ENCODE assay signal across 9 cellular contexts in the genomic region with DNA sequence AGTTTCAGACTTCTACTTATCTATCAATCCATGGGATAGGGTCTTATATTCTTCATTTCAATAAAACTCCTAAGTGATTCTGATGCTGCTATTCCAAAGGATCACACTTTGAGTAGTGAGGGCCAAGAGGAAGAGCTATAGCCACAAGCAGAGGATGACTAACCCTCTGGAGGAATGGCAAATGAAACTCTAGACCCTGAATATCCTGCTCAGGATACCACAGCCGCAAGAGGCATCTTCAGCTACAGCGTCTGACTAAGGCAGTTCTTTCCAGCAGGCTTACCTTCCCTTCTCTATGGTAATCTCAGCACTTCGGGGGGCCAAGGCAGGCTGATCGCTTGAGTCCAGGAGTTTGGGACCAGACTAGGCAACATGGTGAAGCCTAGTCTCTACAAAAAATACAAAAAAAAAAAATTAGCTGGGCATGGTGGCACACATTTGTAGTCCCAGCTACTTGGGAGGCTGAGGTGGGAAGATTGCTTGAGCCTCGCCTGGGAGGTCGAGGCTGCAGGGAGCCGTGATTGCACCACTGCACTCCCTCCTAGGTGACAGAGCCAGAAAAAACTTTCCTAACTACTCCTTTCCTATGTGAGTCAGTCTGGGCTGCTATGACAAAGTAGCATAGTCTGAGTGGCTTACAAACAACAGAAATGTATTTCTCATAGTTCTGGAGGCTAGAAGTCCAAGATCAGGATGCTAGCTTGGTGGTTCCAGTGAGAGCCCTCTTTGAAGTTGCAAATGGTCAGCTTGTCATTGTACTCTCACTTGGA.
DNase-seq lines count a peak whose midpoint lies in the region; ATAC-seq and TF ChIP-seq lines count a peak whose summit lies in the region.
"Had no signal": no experiment of that assay in that cellular context is flagged by ENCODE, and none has a peak within 500 bp of the region (broad histone marks: within the 10 kb centered on the region; RNA-seq: fewer than 3 reads in every experiment).

No MANE protein-coding gene starts in this region.

- H3K27me3 Mint-ChIP-seq in HFFc6 (ENCODE audit: insufficient read depth) (no peaks in the 10 kb centered on the region; the same call in 1 of the 2 replicates), endodermal cell (ENCODE audit: insufficient read depth) (no peaks in the 10 kb centered on the region)

- no peaks in the 10 kb centered on the region for H3K9me2 ChIP-seq in SK-N-SH

- peak overlapping the region; percentile 99 for H3K27ac Mint-ChIP-seq in HFFc6
- no peak overlapping the region for H3K27ac Mint-ChIP-seq in endodermal cell
- H3K27ac Mint-ChIP-seq: neural progenitor cell had no signal

- H3F3A ChIP-seq in SK-N-SH (replicated peaks; ENCODE audit: insufficient read depth): peaks cover 37% of the 10 kb centered on the region

- H3K4me1 Mint-ChIP-seq in HFFc6 (ENCODE audit: low read depth) (peaks cover 96% of the 10 kb centered on the region), endodermal cell (peaks cover 18% of the 10 kb centered on the region)

- no peaks in the 10 kb centered on the region; the same call in 1 of the 2 replicates for H3K36me3 Mint-ChIP-seq in HFFc6 (ENCODE audit: low read depth)
- H3K36me3 Mint-ChIP-seq in endodermal cell (ENCODE audit: low read depth): no peaks in the 10 kb centered on the region
- H3K36me3 Mint-ChIP-seq: neural progenitor cell had no signal

- POLR2A ChIA-PET in SK-N-SH (lab: Yijun Ruan, JAX): no interaction called here

- 23% methylated on average over 7 of the region's 7 CpGs for WGBS in SK-N-SH (ENCODE audit: low lambda C conversion rate)
- WGBS in spleen, 5 donors: 80 to 94% (median 87%) methylated on average over 7 of the region's 7 CpGs
- 75 to 86% methylated on average over 3 to 7 of the region's 7 CpGs for WGBS in endodermal cell (ENCODE audit: insufficient coverage in 1 of 2, insufficient read length in 1 of 2), 2 experiments

- peak overlapping the region; percentile 73 for H3K4me2 ChIP-seq in SK-N-SH
- H3K4me2 ChIP-seq: neural progenitor cell had no signal

- no peak for TF ChIP-seq RAD21 in SK-N-SH (IDR thresholded peaks at IDR 0.05; ENCODE audit: low read length)

- no peaks in the 10 kb centered on the region for H4K20me1 ChIP-seq in SK-N-SH (ENCODE audit: insufficient read depth)

- no peaks in the 10 kb centered on the region for H3K79me2 ChIP-seq in SK-N-SH (ENCODE audit: insufficient read depth)

- peak overlapping the region; percentile 66 for H2AFZ ChIP-seq in SK-N-SH (ENCODE audit: low read depth)
- H2AFZ ChIP-seq: neural progenitor cell had no signal

- peak; percentile 3; the same call in 1 of the 2 replicates for TF ChIP-seq CTCF in HFFc6 (IDR thresholded peaks at IDR 0.05)
- TF ChIP-seq CTCF in SK-N-SH (IDR thresholded peaks at IDR 0.05): peak; percentile 26; the same call in 1 of the 2 replicates
- TF ChIP-seq CTCF in foreskin fibroblast (IDR thresholded peaks at IDR 0.05; ENCODE audit: low read depth, low read length): no peak
- no peak for TF ChIP-seq CTCF in spleen (IDR thresholded peaks at IDR 0.05 in 8 of 11, conservative IDR thresholded peaks at IDR 0.05 in 3 of 11)
- no peak for TF ChIP-seq CTCF in upper lobe of right lung (IDR thresholded peaks at IDR 0.05)
- TF ChIP-seq CTCF in endodermal cell (conservative IDR thresholded peaks at IDR 0.05): no peak

- peak; percentile 90 for DNase-seq in HFFc6
- DNase-seq in SK-N-SH: peak; percentile 1
- DNase-seq in foreskin fibroblast: peak; percentile 92 to 94
- DNase-seq in spleen: no peak
- DNase-seq in upper lobe of right lung: no peak
- no peak for DNase-seq in endodermal cell
- DNase-seq: NCI-H1092 treated with DMSO at 0.1 percent for 48 hours had no signal

- H3K27me3 ChIP-seq in SK-N-SH (ENCODE audit: insufficient read depth): no peaks in the 10 kb centered on the region
- peaks cover 0 to 14% (median 0%) of the 10 kb centered on the region in 7 donors for H3K27me3 ChIP-seq in spleen (replicated peaks in 1 of 7)
- no peaks in the 10 kb centered on the region for H3K27me3 ChIP-seq in upper lobe of right lung
- no peaks in the 10 kb centered on the region for H3K27me3 ChIP-seq in endodermal cell (ENCODE audit: control insufficient read depth, insufficient read depth, low read length, poor library complexity, severe bottlenecking)
- H3K27me3 ChIP-seq: neural progenitor cell had no signal

- H3K36me3 ChIP-seq in SK-N-SH (replicated peaks in 1 of 2; ENCODE audit: control insufficient read depth in 1 of 2, insufficient read depth in 2 of 2, low read length in 1 of 2) (no peaks in the 10 kb centered on the region), spleen (no peaks in the 10 kb centered on the region), upper lobe of right lung (no peaks in the 10 kb centered on the region), endodermal cell (ENCODE audit: control insufficient read depth, insufficient read depth, low read length) (no peaks in the 10 kb centered on the region)
- H3K36me3 ChIP-seq: neural progenitor cell had no signal

- H3K4me3 ChIP-seq in SK-N-SH (ENCODE audit: low read depth in 2 of 2, low read length in 1 of 2): peak overlapping the region in 1 of 2 experiments; percentile 35; a peak in 1 of 4 replicates
- no peak overlapping the region for H3K4me3 ChIP-seq in foreskin fibroblast (ENCODE audit: low read depth in 1 of 2, low read length in 2 of 2)
- no peak overlapping the region for H3K4me3 ChIP-seq in spleen
- H3K4me3 ChIP-seq in upper lobe of right lung: no peak overlapping the region
- H3K4me3 ChIP-seq in endodermal cell (ENCODE audit: low read length): no peak overlapping the region
- H3K4me3 ChIP-seq: neural progenitor cell had no signal

- TF ChIP-seq EP300 in SK-N-SH (IDR thresholded peaks at IDR 0.05; ENCODE audit: borderline replicate concordance in 1 of 2, low read depth in 1 of 2, low read length in 1 of 2): peak in 1 of 2 experiments; percentile 75; a peak in 1 of 4 replicates

- intact Hi-C loops in spleen (cut with DNase I; ENCODE audit: low total_unique reads): no loop called here
- intact Hi-C loops in upper lobe of right lung (cut with DNase I): no loop called here

- H3K9ac ChIP-seq in SK-N-SH: peak overlapping the region; percentile 79; the same call in 1 of the 2 replicates
- H3K9ac ChIP-seq in endodermal cell (ENCODE audit: extremely low read depth, low read length, poor library complexity, severe bottlenecking): no peak overlapping the region
- H3K9ac ChIP-seq: neural progenitor cell had no signal

- ATAC-seq in upper lobe of right lung: no peak
- no peak for ATAC-seq in HG03442 (IDR thresholded peaks at IDR 0.05; ENCODE audit: unreplicated experiment)

- H3K27ac ChIP-seq in SK-N-SH (ENCODE audit: low read depth in 2 of 2, low read length in 1 of 2) (peak overlapping the region in 1 of 2 experiments; percentile 95; a peak in 2 of 4 replicates), spleen (peak overlapping the region in 5 of 8 donors; percentile 1 to 60 (median 36)), upper lobe of right lung (no peak overlapping the region), endodermal cell (ENCODE audit: low read depth, low read length) (no peak overlapping the region)
- H3K27ac ChIP-seq: neural progenitor cell had no signal

- H3K9me3 ChIP-seq in SK-N-SH: no peaks in the 10 kb centered on the region
- no peaks in the 10 kb centered on the region for H3K9me3 ChIP-seq in spleen
- H3K9me3 ChIP-seq in upper lobe of right lung: no peaks in the 10 kb centered on the region
- H3K9me3 ChIP-seq in endodermal cell (ENCODE audit: control insufficient read depth, low read length): no peaks in the 10 kb centered on the region

- H3K4me3 Mint-ChIP-seq in HFFc6: peak overlapping the region; percentile 86
- H3K4me3 Mint-ChIP-seq in endodermal cell: no peak overlapping the region
- H3K4me3 Mint-ChIP-seq: neural progenitor cell had no signal

- H3K4me1 ChIP-seq in SK-N-SH (ENCODE audit: control insufficient read depth in 1 of 2, insufficient read depth in 2 of 2, low read depth in 1 of 2, low read length in 1 of 2): peaks cover 0 to 40% of the 10 kb centered on the region in 2 experiments; a peak in 3 of 4 replicates
- peaks cover 11 to 17% (median 15%) of the 10 kb centered on the region in 6 donors for H3K4me1 ChIP-seq in spleen
- H3K4me1 ChIP-seq in upper lobe of right lung: no peaks in the 10 kb centered on the region
- peaks cover 10% of the 10 kb centered on the region for H3K4me1 ChIP-seq in endodermal cell (ENCODE audit: control insufficient read depth, insufficient read depth, low read length)

- no peak for TF ChIP-seq POLR2A in spleen (IDR thresholded peaks at IDR 0.05)

- H3K9me3 Mint-ChIP-seq in HFFc6 (no peaks in the 10 kb centered on the region), endodermal cell (no peaks in the 10 kb centered on the region)

- CTCF ChIA-PET in SK-N-SH (lab: Yijun Ruan, JAX): no interaction called here

TF ChIP-seq in SK-N-SH, 30 proteins besides CTCF, POLR2A, EP300 and RAD21 (continues in another document):
- peak; percentile 79 for TF ChIP-seq FOSL2 (IDR thresholded peaks at IDR 0.05; ENCODE audit: borderline replicate concordance, low read depth)
- TF ChIP-seq SIN3A (IDR thresholded peaks at IDR 0.05; ENCODE audit: borderline replicate concordance, low read depth, low read length): no peak
- TF ChIP-seq YY1 (IDR thresholded peaks at IDR 0.05; ENCODE audit: low read depth): no peak
- TF ChIP-seq, protein P1, sequence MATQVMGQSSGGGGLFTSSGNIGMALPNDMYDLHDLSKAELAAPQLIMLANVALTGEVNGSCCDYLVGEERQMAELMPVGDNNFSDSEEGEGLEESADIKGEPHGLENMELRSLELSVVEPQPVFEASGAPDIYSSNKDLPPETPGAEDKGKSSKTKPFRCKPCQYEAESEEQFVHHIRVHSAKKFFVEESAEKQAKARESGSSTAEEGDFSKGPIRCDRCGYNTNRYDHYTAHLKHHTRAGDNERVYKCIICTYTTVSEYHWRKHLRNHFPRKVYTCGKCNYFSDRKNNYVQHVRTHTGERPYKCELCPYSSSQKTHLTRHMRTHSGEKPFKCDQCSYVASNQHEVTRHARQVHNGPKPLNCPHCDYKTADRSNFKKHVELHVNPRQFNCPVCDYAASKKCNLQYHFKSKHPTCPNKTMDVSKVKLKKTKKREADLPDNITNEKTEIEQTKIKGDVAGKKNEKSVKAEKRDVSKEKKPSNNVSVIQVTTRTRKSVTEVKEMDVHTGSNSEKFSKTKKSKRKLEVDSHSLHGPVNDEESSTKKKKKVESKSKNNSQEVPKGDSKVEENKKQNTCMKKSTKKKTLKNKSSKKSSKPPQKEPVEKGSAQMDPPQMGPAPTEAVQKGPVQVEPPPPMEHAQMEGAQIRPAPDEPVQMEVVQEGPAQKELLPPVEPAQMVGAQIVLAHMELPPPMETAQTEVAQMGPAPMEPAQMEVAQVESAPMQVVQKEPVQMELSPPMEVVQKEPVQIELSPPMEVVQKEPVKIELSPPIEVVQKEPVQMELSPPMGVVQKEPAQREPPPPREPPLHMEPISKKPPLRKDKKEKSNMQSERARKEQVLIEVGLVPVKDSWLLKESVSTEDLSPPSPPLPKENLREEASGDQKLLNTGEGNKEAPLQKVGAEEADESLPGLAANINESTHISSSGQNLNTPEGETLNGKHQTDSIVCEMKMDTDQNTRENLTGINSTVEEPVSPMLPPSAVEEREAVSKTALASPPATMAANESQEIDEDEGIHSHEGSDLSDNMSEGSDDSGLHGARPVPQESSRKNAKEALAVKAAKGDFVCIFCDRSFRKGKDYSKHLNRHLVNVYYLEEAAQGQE (IDR thresholded peaks at IDR 0.05; ENCODE audit: low read depth, low read length): 0 out of 2 replicates have a peak, but pooled peaks have one; percentile 6
- peak; percentile 45 for TF ChIP-seq NFIC (IDR thresholded peaks at IDR 0.05; ENCODE audit: borderline replicate concordance)

Comparison
In these comparisons a context has a peak if more than half of its experiments do, and no peak if none do; other contexts are left out.
1. DNase-seq: peak in HFFc6 (single experiment), SK-N-SH (single experiment) and foreskin fibroblast (2 of 2); none in spleen (single experiment), upper lobe of right lung (single experiment) and endodermal cell (single experiment).
2. CTCF ChIP-seq: peak in HFFc6 (single experiment) and SK-N-SH (single experiment); none in foreskin fibroblast (single experiment), spleen (0 of 11), upper lobe of right lung (single experiment) and endodermal cell (single experiment).
3. H3K27ac ChIP-seq: peak in spleen (5 of 8); none in upper lobe of right lung (single experiment) and endodermal cell (single experiment).